In genomic region chr2:128622371-128622770, GRCh38 we compare ENCODE assay signal across 24 cellular contexts.
DNase-seq lines count a peak whose midpoint lies in the region; ATAC-seq and TF ChIP-seq lines count a peak whose summit lies in the region.
"Had no signal": no experiment of that assay in that cellular context is flagged by ENCODE, and none has a peak within 500 bp of the region (broad histone marks: within the 10 kb centered on the region; RNA-seq: fewer than 3 reads in every experiment).

No MANE protein-coding gene starts in this region.

- H3K36me3 Mint-ChIP-seq in neural crest cell (ENCODE audit: low read depth) (no peaks in the 10 kb centered on the region), T-cell (no peaks in the 10 kb centered on the region)
- H3K36me3 Mint-ChIP-seq in activated naive CD8-positive, alpha-beta T cell treated with anti-CD3 and anti-CD28 coated beads for 36 hours, result no peaks in the 10 kb centered on the region
- H3K36me3 Mint-ChIP-seq: CD4-positive, CD25-positive, alpha-beta regulatory T cell had no signal

- ATAC-seq in left ventricle myocardium superior (peak; percentile 67), T-cell (replicated peaks in 1 of 4) (no peak)
- ATAC-seq: activated CD8-positive, alpha-beta T cell treated with anti-CD3 and anti-CD28 coated beads for 36 hours; Panc1 had no signal

- POLR2A ChIA-PET in T-cell (lab: Charles Lee), result no interaction called here

- intact Hi-C loops in left ventricle myocardium superior (cut with micrococcal nuclease), result no loop called here

- H3K27ac Mint-ChIP-seq in neural crest cell (ENCODE audit: unreplicated experiment) (peak overlapping the region; percentile 19), T-cell (no peak overlapping the region)
- no peak overlapping the region for H3K27ac Mint-ChIP-seq in activated naive CD8-positive, alpha-beta T cell treated with anti-CD3 and anti-CD28 coated beads for 36 hours
- H3K27ac Mint-ChIP-seq: activated CD8-positive, alpha-beta T cell treated with anti-CD3 and anti-CD28 coated beads for 36 hours; CD4-positive, CD25-positive, alpha-beta regulatory T cell had no signal

- H3K4me3 Mint-ChIP-seq in neural crest cell (no peak overlapping the region), T-cell (no peak overlapping the region)
- no peak overlapping the region for H3K4me3 Mint-ChIP-seq in activated naive CD8-positive, alpha-beta T cell treated with anti-CD3 and anti-CD28 coated beads for 36 hours
- H3K4me3 Mint-ChIP-seq: activated CD8-positive, alpha-beta T cell treated with anti-CD3 and anti-CD28 coated beads for 36 hours; CD4-positive, CD25-positive, alpha-beta regulatory T cell had no signal

- no peak for TF ChIP-seq CTCF in NB4 (IDR thresholded peaks at IDR 0.05; ENCODE audit: low read depth, low read length)
- no peak for TF ChIP-seq CTCF in neural crest cell (conservative IDR thresholded peaks at IDR 0.05)
- no peak for TF ChIP-seq CTCF in BE2C (IDR thresholded peaks at IDR 0.05; ENCODE audit: low read depth, low read length)

- H3K27me3 Mint-ChIP-seq in neural crest cell (ENCODE audit: low read depth) (no peaks in the 10 kb centered on the region), T-cell (no peaks in the 10 kb centered on the region)
- H3K27me3 Mint-ChIP-seq in activated naive CD8-positive, alpha-beta T cell treated with anti-CD3 and anti-CD28 coated beads for 36 hours, result peaks cover 14% of the 10 kb centered on the region
- H3K27me3 Mint-ChIP-seq: activated CD8-positive, alpha-beta T cell treated with anti-CD3 and anti-CD28 coated beads for 36 hours; CD4-positive, CD25-positive, alpha-beta regulatory T cell had no signal

- CTCF ChIA-PET in T-cell (lab: Charles Lee), result no interaction called here

- H3K4me1 Mint-ChIP-seq in neural crest cell (peaks cover 13% of the 10 kb centered on the region), T-cell (peaks cover 0 to 13% (median 0%) of the 10 kb centered on the region in 3 donors)
- H3K4me1 Mint-ChIP-seq in activated naive CD8-positive, alpha-beta T cell treated with anti-CD3 and anti-CD28 coated beads for 36 hours, result peaks cover 12% of the 10 kb centered on the region

- H3K9me3 Mint-ChIP-seq in neural crest cell (peaks cover 2% of the 10 kb centered on the region), T-cell (no peaks in the 10 kb centered on the region)
- no peaks in the 10 kb centered on the region for H3K9me3 Mint-ChIP-seq in activated naive CD8-positive, alpha-beta T cell treated with anti-CD3 and anti-CD28 coated beads for 36 hours
- H3K9me3 Mint-ChIP-seq: activated CD8-positive, alpha-beta T cell treated with anti-CD3 and anti-CD28 coated beads for 36 hours; CD4-positive, CD25-positive, alpha-beta regulatory T cell had no signal

- TF ChIP-seq POLR2A in NB4 (IDR thresholded peaks at IDR 0.05; ENCODE audit: extremely low read depth, insufficient read length), result no peak

- H3K4me1 ChIP-seq in BE2C, result no peaks in the 10 kb centered on the region

- no peaks in the 10 kb centered on the region for H3K36me3 ChIP-seq in BE2C
- H3K36me3 ChIP-seq: suprapubic skin had no signal

- no peaks in the 10 kb centered on the region for H3K27me3 ChIP-seq in BE2C
- H3K27me3 ChIP-seq: suprapubic skin had no signal

- no peaks in the 10 kb centered on the region for H3K9me3 ChIP-seq in BE2C
- H3K9me3 ChIP-seq: SK-N-SH, suprapubic skin had no signal

- H3K4me3 ChIP-seq in NB4 (ENCODE audit: low read depth, low read length) (no peak overlapping the region), BE2C (ENCODE audit: low read depth, low read length) (no peak overlapping the region)
- H3K4me3 ChIP-seq: suprapubic skin had no signal

- DNase-seq in Ammon's horn (ENCODE audit: low spot score) (peak; percentile 63), NB4 (ENCODE audit: low read depth) (peak; percentile 27), left ventricle myocardium superior (peak; percentile 40), neural crest cell (ENCODE audit: low read depth, low spot score) (no peak), BE2C (no peak), T-cell (no peak)
- DNase-seq in activated CD4-positive, alpha-beta T cell treated with anti-CD3 and anti-CD28 coated beads, Interleukin-2, amount 50 U/mL, for 48 hours, result no peak
- no peak for DNase-seq in activated naive CD8-positive, alpha-beta T cell treated with anti-CD3 and anti-CD28 coated beads for 36 hours
- DNase-seq: ACHN; activated CD4-positive, CD25-positive, alpha-beta regulatory T cell; activated CD8-positive, alpha-beta T cell treated with anti-CD3 and anti-CD28 coated beads for 36 hours; activated T-cell treated with anti-CD3 and anti-CD28 coated beads, Interleukin-2, amount 50 U/mL, for 1 hour; CD4-positive, CD25-positive, alpha-beta regulatory T cell; central memory CD4-positive, alpha-beta T cell; DMS53; effector CD4-positive, alpha-beta T cell; foreskin melanocyte; GF-D8; NCI-H1694; NCI-H774; retina; SK-N-SH had no signal

Comparison
In these comparisons a context has a peak if more than half of its experiments do, and no peak if none do; other contexts are left out.
1. DNase-seq: peak in Ammon's horn (single experiment), NB4 (single experiment) and left ventricle myocardium superior (single experiment); none in neural crest cell (single experiment), BE2C (single experiment), activated CD4-positive, alpha-beta T cell treated with anti-CD3 and anti-CD28 coated beads, Interleukin-2, amount 50 U/mL, for 48 hours (0 of 2), T-cell (0 of 34) and activated naive CD8-positive, alpha-beta T cell treated with anti-CD3 and anti-CD28 coated beads for 36 hours (single experiment).